Comparison of ENCODE assay signal across 8 cellular contexts in genomic region chr14:34714320-34715107, GRCh38. TPM values are rescaled to one million over a fixed set of nuclear protein-coding genes. Genes with fewer than 3 reads are reported as not detected.
A peak's percentile ranks its signal among the peaks of the same experiment; 100 is the strongest.
DNase-seq lines count a peak whose midpoint lies in the region; ATAC-seq and TF ChIP-seq lines count a peak whose summit lies in the region.

Gene CFL2, minus strand, starts transcription at chr14:34714593. Its CDS starts 53 bp downstream, at chr14:34714540.

- H4K20me1 ChIP-seq in KMS-11 (ENCODE audit: insufficient read depth) = no peaks in the 10 kb centered on the region

- peak within 1 kb of the TSS; percentile 98 for H3K4me2 ChIP-seq in KMS-11

- no peak for TF ChIP-seq CTCF in KMS-11 (conservative IDR thresholded peaks at IDR 0.05; ENCODE audit: low read depth, low read length)

- no peaks in the 10 kb centered on the region for H3K9me3 Mint-ChIP-seq in natural killer cell treated with Interleukin-12 subunit alpha and Interleukin-12 subunit beta and Interleukin-15 and Interleukin-18, amount 100 ng/mL, for 72 hours

- H3K4me3 Mint-ChIP-seq in natural killer cell treated with Interleukin-12 subunit alpha and Interleukin-12 subunit beta and Interleukin-15 and Interleukin-18, amount 100 ng/mL, for 72 hours = peak within 1 kb of the TSS; percentile 89

- ATAC-seq in GM21723 (IDR thresholded peaks at IDR 0.05; ENCODE audit: unreplicated experiment) = peak; percentile 88
- ATAC-seq in natural killer cell treated with Interleukin-12 subunit alpha and Interleukin-12 subunit beta and Interleukin-15 and Interleukin-18, amount 100 ng/mL, for 72 hours = peak; percentile 95 to 97

- H3K4me3 ChIP-seq in KMS-11 (IDR thresholded peaks at IDR 0.05; ENCODE audit: insufficient read depth, low read depth, low read length) = no peak within 1 kb of the TSS

- H3K9ac ChIP-seq in KMS-11 = peak within 1 kb of the TSS; percentile 77; the same call in 1 of the 2 replicates

- H3K27me3 ChIP-seq in KMS-11 (ENCODE audit: insufficient read depth, low read depth) = no peaks in the 10 kb centered on the region

- peaks cover 18 to 23% of the 10 kb centered on the region in 2 donors for H3K4me1 Mint-ChIP-seq in natural killer cell treated with Interleukin-12 subunit alpha and Interleukin-12 subunit beta and Interleukin-15 and Interleukin-18, amount 100 ng/mL, for 72 hours (ENCODE audit: low read depth in 2 of 2)

- peak within 1 kb of the TSS; percentile 75 for H2AFZ ChIP-seq in KMS-11 (ENCODE audit: low read depth)

- H3K4me1 ChIP-seq in KMS-11 (ENCODE audit: low read depth, poor library complexity, severe bottlenecking) = peaks cover 48% of the 10 kb centered on the region

- H3K36me3 Mint-ChIP-seq in natural killer cell treated with Interleukin-12 subunit alpha and Interleukin-12 subunit beta and Interleukin-15 and Interleukin-18, amount 100 ng/mL, for 72 hours = peaks cover 6% of the 10 kb centered on the region

- H3K27ac Mint-ChIP-seq in natural killer cell treated with Interleukin-12 subunit alpha and Interleukin-12 subunit beta and Interleukin-15 and Interleukin-18, amount 100 ng/mL, for 72 hours = peak within 1 kb of the TSS; percentile 72 to 92

- H3K79me2 ChIP-seq in KMS-11 (ENCODE audit: insufficient read depth, low read depth) = peaks cover 15% of the 10 kb centered on the region; the same call in 1 of the 2 replicates

- DNase-seq in DMS79 treated with DMSO at 0.1 percent for 48 hours (lab: John Stamatoyannopoulos, UW) (peak; percentile 93), RKO (ENCODE audit: low spot score) (peak; percentile 78), fibroblast of peridontal ligament (ENCODE audit: extremely low read depth) (peak; percentile 59)
- peak; percentile 56 for DNase-seq in activated T-helper 9 cell treated with anti-CD3 and anti-CD28 coated beads, Interleukin-2, amount 50 U/mL, for 16 hours (ENCODE audit: low read depth)
- DNase-seq in natural killer cell treated with Interleukin-12 subunit alpha and Interleukin-12 subunit beta and Interleukin-15 and Interleukin-18, amount 100 ng/mL, for 72 hours (ENCODE audit: low spot score) = peak; percentile 79
- DNase-seq in stimulated activated naive CD4-positive, alpha-beta T cell treated with Interleukin-2 at 50 U/mL for 16 hours (lab: John Stamatoyannopoulos, UW) = peak; percentile 74

- no peaks in the 10 kb centered on the region for H3K36me3 ChIP-seq in KMS-11 (ENCODE audit: insufficient read depth)

- H3K27ac ChIP-seq in KMS-11 = peak within 1 kb of the TSS; percentile 62

- peaks cover 0 to 5% of the 10 kb centered on the region in 2 donors for H3K27me3 Mint-ChIP-seq in natural killer cell treated with Interleukin-12 subunit alpha and Interleukin-12 subunit beta and Interleukin-15 and Interleukin-18, amount 100 ng/mL, for 72 hours

RNA-seq across cellular contexts. Expression of gene CFL2, which starts in this region (rescaled TPM):
- total RNA-seq in natural killer cell treated with Interleukin-12 subunit alpha and Interleukin-12 subunit beta and Interleukin-15 and Interleukin-18, amount 100 ng/mL, for 72 hours = 1 to 10 TPM; 8.6 to 8.8 TPM
